Comparison of ENCODE assay signal across 15 cellular contexts in genomic region chr1:243244420-243244819, GRCh38. TPM values are rescaled to one million over a fixed set of nuclear protein-coding genes. Genes with fewer than 3 reads are reported as not detected.
DNase-seq lines count a peak whose midpoint lies in the region; ATAC-seq, FAIRE-seq and TF ChIP-seq lines count a peak whose summit lies in the region.
"Had no signal": no experiment of that assay in that cellular context is flagged by ENCODE, and none has a peak within 500 bp of the region (broad histone marks: within the 10 kb centered on the region; RNA-seq: fewer than 3 reads in every experiment).

No MANE protein-coding gene starts in this region.

- H3K4me3 Mint-ChIP-seq in astrocyte (ENCODE audit: unreplicated experiment), result no peak overlapping the region
- H3K4me3 Mint-ChIP-seq in activated CD8-positive, alpha-beta T cell treated with anti-CD3 and anti-CD28 coated beads, Interleukin-2, amount 10 ng/mL, durations not matched to agents 7 days and 5 days, result no peak overlapping the region
- no peak overlapping the region for H3K4me3 Mint-ChIP-seq in natural killer cell treated with Interleukin-12 subunit alpha and Interleukin-12 subunit beta and Interleukin-15 and Interleukin-18, amount 100 ng/mL, for 72 hours

- H3K36me3 Mint-ChIP-seq in astrocyte (ENCODE audit: low read depth, unreplicated experiment), result peaks cover 11% of the 10 kb centered on the region
- peaks cover 25% of the 10 kb centered on the region for H3K36me3 Mint-ChIP-seq in activated CD8-positive, alpha-beta T cell treated with anti-CD3 and anti-CD28 coated beads, Interleukin-2, amount 10 ng/mL, durations not matched to agents 7 days and 5 days (ENCODE audit: low read depth)
- H3K36me3 Mint-ChIP-seq in natural killer cell treated with Interleukin-12 subunit alpha and Interleukin-12 subunit beta and Interleukin-15 and Interleukin-18, amount 100 ng/mL, for 72 hours, result no peaks in the 10 kb centered on the region

- no peaks in the 10 kb centered on the region for H3K9me3 ChIP-seq in astrocyte (ENCODE audit: insufficient read depth, low read depth, low read length)
- H3K9me3 ChIP-seq: left ventricle myocardium inferior had no signal

- H3K36me3 ChIP-seq in astrocyte (ENCODE audit: insufficient read depth, low read length), result peaks cover 12% of the 10 kb centered on the region
- H3K36me3 ChIP-seq: left ventricle myocardium inferior had no signal

- H3K9ac ChIP-seq in astrocyte (ENCODE audit: low read length), result no peak overlapping the region

- H3K27me3 ChIP-seq in astrocyte (ENCODE audit: insufficient read depth, low read length), result no peaks in the 10 kb centered on the region
- H3K27me3 ChIP-seq: hepatocyte had no signal

- H3K4me1 ChIP-seq in astrocyte (ENCODE audit: insufficient read depth, low read length), result peaks cover 7% of the 10 kb centered on the region

- H2AFZ ChIP-seq in astrocyte (ENCODE audit: low read depth, low read length), result no peak overlapping the region
- H2AFZ ChIP-seq: hepatocyte had no signal

- CTCF ChIA-PET in activated CD8-positive, alpha-beta T cell treated with anti-CD3 and anti-CD28 coated beads, Interleukin-2, amount 10 ng/mL, durations not matched to agents 7 days and 5 days (lab: Charles Lee), result no interaction called here

- H3K79me2 ChIP-seq in astrocyte (ENCODE audit: insufficient read depth, low read length), result peaks cover 99% of the 10 kb centered on the region

- H3K27ac ChIP-seq in astrocyte (ENCODE audit: low read depth, low read length), result no peak overlapping the region
- H3K27ac ChIP-seq: hepatocyte, left ventricle myocardium inferior had no signal

- POLR2A ChIA-PET in activated CD8-positive, alpha-beta T cell treated with anti-CD3 and anti-CD28 coated beads, Interleukin-2, amount 10 ng/mL, durations not matched to agents 7 days and 5 days (lab: Charles Lee), result interaction anchor here (0.7 kb wide), 1 partner anchor 255 kb away, joined by 3 read pairs; no protein-coding TSS in a partner anchor

- peak overlapping the region; percentile 41 for H3K4me3 ChIP-seq in GM12864 (ENCODE audit: low read depth, low read length)
- no peak overlapping the region for H3K4me3 ChIP-seq in astrocyte (ENCODE audit: insufficient read depth, low read depth, low read length)
- H3K4me3 ChIP-seq: hepatocyte, left ventricle myocardium inferior had no signal

- no peak for FAIRE-seq in astrocyte (lab: Jason Lieb, UNC)

- peak overlapping the region; percentile 12 for H3K4me2 ChIP-seq in astrocyte (ENCODE audit: low read length)
- H3K4me2 ChIP-seq: hepatocyte had no signal

- H3K9me3 Mint-ChIP-seq in astrocyte (ENCODE audit: unreplicated experiment), result no peaks in the 10 kb centered on the region
- no peaks in the 10 kb centered on the region for H3K9me3 Mint-ChIP-seq in activated CD8-positive, alpha-beta T cell treated with anti-CD3 and anti-CD28 coated beads, Interleukin-2, amount 10 ng/mL, durations not matched to agents 7 days and 5 days (ENCODE audit: insufficient read depth)
- no peaks in the 10 kb centered on the region for H3K9me3 Mint-ChIP-seq in natural killer cell treated with Interleukin-12 subunit alpha and Interleukin-12 subunit beta and Interleukin-15 and Interleukin-18, amount 100 ng/mL, for 72 hours

- intact Hi-C loops in sciatic nerve (cut with DNase I), result no loop called here

- DNase-seq in GM12864 (ENCODE audit: low read depth) (no peak), astrocyte (ENCODE audit: low read depth) (no peak), sciatic nerve (ENCODE audit: low spot score) (no peak)
- DNase-seq in activated CD8-positive, alpha-beta T cell treated with anti-CD3 and anti-CD28 coated beads, Interleukin-2, amount 10 ng/mL, durations not matched to agents 7 days and 5 days, result no peak
- DNase-seq in natural killer cell treated with Interleukin-12 subunit alpha and Interleukin-12 subunit beta and Interleukin-15 and Interleukin-18, amount 100 ng/mL, for 72 hours (ENCODE audit: low spot score), result no peak
- DNase-seq: activated CD4-positive, alpha-beta T cell treated with anti-CD3 and anti-CD28 coated beads, Interleukin-2, amount 50 U/mL, for 4 hours; caudate nucleus; HCEC 1CT; left ventricle myocardium inferior; NCI-H774; T-helper 1 cell had no signal

- no peaks in the 10 kb centered on the region for H3K27me3 Mint-ChIP-seq in astrocyte (ENCODE audit: low read depth, unreplicated experiment)
- no peaks in the 10 kb centered on the region for H3K27me3 Mint-ChIP-seq in activated CD8-positive, alpha-beta T cell treated with anti-CD3 and anti-CD28 coated beads, Interleukin-2, amount 10 ng/mL, durations not matched to agents 7 days and 5 days (ENCODE audit: low read depth)
- no peaks in the 10 kb centered on the region for H3K27me3 Mint-ChIP-seq in natural killer cell treated with Interleukin-12 subunit alpha and Interleukin-12 subunit beta and Interleukin-15 and Interleukin-18, amount 100 ng/mL, for 72 hours

- H3K27ac Mint-ChIP-seq in astrocyte (ENCODE audit: unreplicated experiment), result no peak overlapping the region
- no peak overlapping the region for H3K27ac Mint-ChIP-seq in activated CD8-positive, alpha-beta T cell treated with anti-CD3 and anti-CD28 coated beads, Interleukin-2, amount 10 ng/mL, durations not matched to agents 7 days and 5 days
- H3K27ac Mint-ChIP-seq in natural killer cell treated with Interleukin-12 subunit alpha and Interleukin-12 subunit beta and Interleukin-15 and Interleukin-18, amount 100 ng/mL, for 72 hours, result no peak overlapping the region

- peaks cover 93% of the 10 kb centered on the region for H4K20me1 ChIP-seq in astrocyte (ENCODE audit: insufficient read depth, low read length)

- TF ChIP-seq CTCF in GM12864 (IDR thresholded peaks at IDR 0.05; ENCODE audit: low read depth, low read length, missing control alignments), result no peak
- no peak for TF ChIP-seq CTCF in astrocyte (IDR thresholded peaks at IDR 0.05; ENCODE audit: insufficient read depth, low read depth, low read length)

- ATAC-seq in GM19455 (IDR thresholded peaks at IDR 0.05; ENCODE audit: unreplicated experiment) (peak; percentile 63), HG03558 (IDR thresholded peaks at IDR 0.05; ENCODE audit: extremely low read depth, unreplicated experiment) (peak; percentile 32), HG02642 (IDR thresholded peaks at IDR 0.05; ENCODE audit: poor library complexity, unreplicated experiment) (no peak), sciatic nerve (no peak)
- ATAC-seq in activated CD8-positive, alpha-beta T cell treated with anti-CD3 and anti-CD28 coated beads, Interleukin-2, amount 10 ng/mL, durations not matched to agents 7 days and 5 days, result no peak
- ATAC-seq in natural killer cell treated with Interleukin-12 subunit alpha and Interleukin-12 subunit beta and Interleukin-15 and Interleukin-18, amount 100 ng/mL, for 72 hours, result no peak

- H3K4me1 Mint-ChIP-seq in astrocyte (ENCODE audit: low read depth, unreplicated experiment), result peaks cover 19% of the 10 kb centered on the region
- H3K4me1 Mint-ChIP-seq in activated CD8-positive, alpha-beta T cell treated with anti-CD3 and anti-CD28 coated beads, Interleukin-2, amount 10 ng/mL, durations not matched to agents 7 days and 5 days (ENCODE audit: low read depth), result peaks cover 2% of the 10 kb centered on the region
- H3K4me1 Mint-ChIP-seq in natural killer cell treated with Interleukin-12 subunit alpha and Interleukin-12 subunit beta and Interleukin-15 and Interleukin-18, amount 100 ng/mL, for 72 hours (ENCODE audit: low read depth in 2 of 2), result peaks cover 0 to 2% of the 10 kb centered on the region in 2 donors

RNA-seq across cellular contexts. Expression of gene CEP170, which starts 10.7 kb away (rescaled TPM):
- total RNA-seq in astrocyte (149 and 164 TPM in 2 replicates), sciatic nerve (127 TPM)
- 10 to 100 TPM; 24.3 to 26.9 TPM for total RNA-seq in activated CD8-positive, alpha-beta T cell treated with anti-CD3 and anti-CD28 coated beads, Interleukin-2, amount 10 ng/mL, durations not matched to agents 7 days and 5 days
- total RNA-seq in natural killer cell treated with Interleukin-12 subunit alpha and Interleukin-12 subunit beta and Interleukin-15 and Interleukin-18, amount 100 ng/mL, for 72 hours, result 10 to 100 TPM; 15.7 to 34.2 TPM

RNA-seq across cellular contexts. Expression of gene SDCCAG8, which starts 11.4 kb away (rescaled TPM):
- total RNA-seq in astrocyte (24.5 and 25.4 TPM in 2 replicates), sciatic nerve (70.4 TPM)
- 10 to 100 TPM; 16.6 to 20.0 TPM for total RNA-seq in activated CD8-positive, alpha-beta T cell treated with anti-CD3 and anti-CD28 coated beads, Interleukin-2, amount 10 ng/mL, durations not matched to agents 7 days and 5 days
- total RNA-seq in natural killer cell treated with Interleukin-12 subunit alpha and Interleukin-12 subunit beta and Interleukin-15 and Interleukin-18, amount 100 ng/mL, for 72 hours, result 10 to 100 TPM; 18.5 to 20.3 TPM

Comparison
In these comparisons a context has a peak if more than half of its experiments do, and no peak if none do; other contexts are left out.
1. ATAC-seq: peak in GM19455 (single experiment) and HG03558 (single experiment); none in HG02642 (single experiment), sciatic nerve (single experiment), activated CD8-positive, alpha-beta T cell treated with anti-CD3 and anti-CD28 coated beads, Interleukin-2, amount 10 ng/mL, durations not matched to agents 7 days and 5 days (single experiment) and natural killer cell treated with Interleukin-12 subunit alpha and Interleukin-12 subunit beta and Interleukin-15 and Interleukin-18, amount 100 ng/mL, for 72 hours (0 of 2).